ENCODE assay signal across 36 cellular contexts in genomic region chr5:17135050-17135449, GRCh38.
"Had no signal": no experiment of that assay in that cellular context is flagged by ENCODE, and none has a peak within 500 bp of the region (broad histone marks: within the 10 kb centered on the region; RNA-seq: fewer than 3 reads in every experiment).

No MANE protein-coding gene starts in this region.

- H3K36me3 ChIP-seq: MG63 had no signal

- DNase-seq: Karpas-422, Kasumi-1, MG63, MM.1S, MV-4-11, NCI-H1048, NCI-H1092, NCI-H1092 treated with DMSO at 0.1 percent for 48 hours, NCI-H1105, NCI-H1105 treated with DMSO at 0.1 percent for 48 hours, NCI-H1417, NCI-H1417 treated with DMSO at 0.1 percent for 48 hours, NCI-H1436, NCI-H1436 treated with DMSO at 0.1 percent for 48 hours, NCI-H146, NCI-H1694, NCI-H1694 treated with DMSO at 0.1 percent for 48 hours, NCI-H187, NCI-H187 treated with DMSO at 0.1 percent for 48 hours, NCI-H1930, NCI-H2029, NCI-H2029 treated with DMSO at 0.1 percent for 48 hours, NCI-H2081, NCI-H2081 treated with DMSO at 0.1 percent for 48 hours, NCI-H2107, NCI-H2171, NCI-H2171 treated with DMSO at 0.1 percent for 48 hours, NCI-H2227 treated with DMSO at 0.1 percent for 48 hours, NCI-H226, NCI-H345, NCI-H446, NCI-H446 treated with DMSO at 0.1 percent for 48 hours, NCI-H510A, NCI-H510A treated with DMSO at 0.1 percent for 48 hours, NCI-H524, NCI-H524 treated with DMSO at 0.1 percent for 48 hours had no signal

- H3K27me3 ChIP-seq: MG63 had no signal

- H3K4me3 ChIP-seq: MG63 had no signal
